In the genomic region with DNA sequence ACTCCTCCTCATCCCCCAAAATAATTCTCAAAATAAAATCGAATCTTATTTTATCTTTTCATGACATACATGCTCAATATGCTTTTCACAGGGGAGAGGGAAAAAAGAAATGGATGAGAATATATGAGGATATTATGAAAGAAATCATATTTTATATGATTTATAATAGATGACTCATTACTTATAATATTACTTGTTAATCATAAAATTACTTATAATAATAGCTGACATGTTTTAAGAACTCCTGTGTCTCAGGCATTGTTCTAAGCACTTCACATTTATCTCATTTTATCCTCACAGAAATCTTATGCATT, we compare ENCODE assay signal across 14 cellular contexts. TPM values are rescaled to one million over a fixed set of nuclear protein-coding genes. Genes with fewer than 3 reads are reported as not detected.
DNase-seq lines count a peak whose midpoint lies in the region; TF ChIP-seq lines count a peak whose summit lies in the region.
"Had no signal": no experiment of that assay in that cellular context is flagged by ENCODE, and none has a peak within 500 bp of the region (broad histone marks: within the 10 kb centered on the region; RNA-seq: fewer than 3 reads in every experiment).

No MANE protein-coding gene starts in this region.

- H3K27me3 Mint-ChIP-seq in HFFc6 (ENCODE audit: insufficient read depth) (peaks cover 38% of the 10 kb centered on the region), glutamatergic neuron (ENCODE audit: unreplicated experiment) (peaks cover 8% of the 10 kb centered on the region)

- TF ChIP-seq CTCF in HFFc6 (IDR thresholded peaks at IDR 0.05) (peak; percentile 30; the same call in 1 of the 2 replicates), RWPE1 (conservative IDR thresholded peaks at IDR 0.05; ENCODE audit: low read depth) (0 out of 2 replicates have a peak, but pooled peaks have one; percentile 2), glutamatergic neuron (IDR thresholded peaks at IDR 0.05; ENCODE audit: partially characterized antibody, unreplicated experiment) (peak; percentile 12)

- no peaks in the 10 kb centered on the region for H3K9me3 Mint-ChIP-seq in HFFc6
- H3K9me3 Mint-ChIP-seq in glutamatergic neuron (ENCODE audit: unreplicated experiment) = peaks cover 2% of the 10 kb centered on the region
- H3K9me3 Mint-ChIP-seq: CD8-positive, alpha-beta memory T cell had no signal

- H3K27ac Mint-ChIP-seq in HFFc6 = no peak overlapping the region
- no peak overlapping the region for H3K27ac Mint-ChIP-seq in glutamatergic neuron (ENCODE audit: unreplicated experiment)
- H3K27ac Mint-ChIP-seq: CD8-positive, alpha-beta memory T cell had no signal

- H3K36me3 Mint-ChIP-seq in HFFc6 (ENCODE audit: low read depth) (no peaks in the 10 kb centered on the region), glutamatergic neuron (ENCODE audit: unreplicated experiment) (no peaks in the 10 kb centered on the region)
- H3K36me3 Mint-ChIP-seq: CD8-positive, alpha-beta memory T cell had no signal

- H3K4me1 Mint-ChIP-seq in HFFc6 (ENCODE audit: low read depth) (peaks cover 12% of the 10 kb centered on the region), glutamatergic neuron (ENCODE audit: low read depth, unreplicated experiment) (peaks cover 2% of the 10 kb centered on the region)

- DNase-seq in HFFc6 = no peak
- no peak for DNase-seq in RWPE1 (ENCODE audit: low spot score)
- no peak for DNase-seq in glutamatergic neuron
- no peak for DNase-seq in RKO (ENCODE audit: low spot score)
- no peak for DNase-seq in glomerular visceral epithelial cell (ENCODE audit: extremely low spot score)
- no peak for DNase-seq in NCI-H2171 treated with DMSO at 0.1 percent for 48 hours (lab: John Stamatoyannopoulos, UW)
- DNase-seq in NCI-H2227 (lab: John Stamatoyannopoulos, UW; ENCODE audit: unreplicated experiment) = no peak
- DNase-seq: NCI-H1105 treated with DMSO at 0.1 percent for 48 hours, NCI-H2029 treated with DMSO at 0.1 percent for 48 hours had no signal

- no peak overlapping the region for H3K4me3 Mint-ChIP-seq in HFFc6
- H3K4me3 Mint-ChIP-seq in glutamatergic neuron (ENCODE audit: unreplicated experiment) = no peak overlapping the region
- H3K4me3 Mint-ChIP-seq: CD8-positive, alpha-beta memory T cell had no signal

- no peak overlapping the region for H3K27ac ChIP-seq in RWPE1
- H3K27ac ChIP-seq: BLaER1 treated with 17β-estradiol and CSF1 and Interleukin-3, amounts not matched to agents 10 nM and 100 nM had no signal

- CTCF ChIA-PET in RWPE1 (lab: Yijun Ruan, JAX) = interaction anchor here (0.6 to 2.1 kb wide), 13 partner anchors 9 to 1462 kb away, joined by 3 to 12 read pairs (median 4); no protein-coding TSS in a partner anchor

- POLR2A ChIA-PET in RWPE1 (lab: Yijun Ruan, JAX; ENCODE audit: low non-redundant PET) = no interaction called here

RNA-seq across cellular contexts. Expression of gene CEACAM3, which starts 3.0 kb away (rescaled TPM):
- total RNA-seq in HFFc6 (2021; fragmentation: NEBNext Ultra II Directional; extraction: Animal tissue kit (Norgen Biotek cat#: 25700)) = not detected
- total RNA-seq in glutamatergic neuron (ENCODE audit: unreplicated experiment) = not detected
- total RNA-seq: CD8-positive, alpha-beta memory T cell; H1; IMR-90; M059J had no signal

RNA-seq across cellular contexts. Expression of gene CEACAM6, which starts 38.0 kb away (rescaled TPM):
- not detected for total RNA-seq in HFFc6 (2021; fragmentation: NEBNext Ultra II Directional; extraction: Animal tissue kit (Norgen Biotek cat#: 25700))
- total RNA-seq in glutamatergic neuron (ENCODE audit: unreplicated experiment) = 0.20 TPM
- total RNA-seq: CD8-positive, alpha-beta memory T cell; H1; IMR-90; M059J had no signal

RNA-seq across cellular contexts. Expression of gene LYPD4, which starts 51.1 kb away (rescaled TPM):
- total RNA-seq in HFFc6 (2021; fragmentation: NEBNext Ultra II Directional; extraction: Animal tissue kit (Norgen Biotek cat#: 25700)) = not detected
- not detected for total RNA-seq in glutamatergic neuron (ENCODE audit: unreplicated experiment)
- total RNA-seq: CD8-positive, alpha-beta memory T cell; H1; IMR-90; M059J had no signal

RNA-seq across cellular contexts. Expression of gene DMRTC2, which starts 51.5 kb away (rescaled TPM):
- not detected for total RNA-seq in HFFc6 (2021; fragmentation: NEBNext Ultra II Directional; extraction: Animal tissue kit (Norgen Biotek cat#: 25700))
- not detected for total RNA-seq in glutamatergic neuron (ENCODE audit: unreplicated experiment)
- total RNA-seq: CD8-positive, alpha-beta memory T cell; H1; IMR-90; M059J had no signal
